18 cellular contexts compared by ENCODE assay signal in genomic region chr6:107026965-107027364, GRCh38. TPM values are rescaled to one million over a fixed set of nuclear protein-coding genes. Genes with fewer than 3 reads are reported as not detected.
A peak's percentile ranks its signal among the peaks of the same experiment; 100 is the strongest.
DNase-seq lines count a peak whose midpoint lies in the region; ATAC-seq, FAIRE-seq and TF ChIP-seq lines count a peak whose summit lies in the region.
"Had no signal": no experiment of that assay in that cellular context is flagged by ENCODE, and none has a peak within 500 bp of the region (broad histone marks: within the 10 kb centered on the region; RNA-seq: fewer than 3 reads in every experiment).

No MANE protein-coding gene starts in this region.

- H3K27ac ChIP-seq in K562 (ENCODE audit: extremely low read depth, low read depth, low read length), result no peak overlapping the region
- H3K27ac ChIP-seq: epithelial cell of prostate had no signal

- H4K20me1 ChIP-seq in K562 (replicated peaks; ENCODE audit: control insufficient read depth, insufficient read depth, low read length), result no peaks in the 10 kb centered on the region

- H3K36me3 ChIP-seq in K562 (ENCODE audit: control insufficient read depth, insufficient read depth, low read length), result peaks cover 12% of the 10 kb centered on the region; the same call in 1 of the 3 replicates
- H3K36me3 ChIP-seq: BE2C had no signal

- H3K9me3 ChIP-seq in K562 (replicated peaks; ENCODE audit: control insufficient read depth, insufficient read depth, low read depth, low read length), result no peaks in the 10 kb centered on the region; the same call in 1 of the 2 replicates
- H3K9me3 ChIP-seq: BE2C, tibial artery had no signal

- ATAC-seq in K562 (no peak), GM18867 (IDR thresholded peaks at IDR 0.05; ENCODE audit: unreplicated experiment) (no peak)
- ATAC-seq in natural killer cell treated with Interleukin-12 subunit alpha and Interleukin-12 subunit beta and Interleukin-15 and Interleukin-18, amount 100 ng/mL, for 72 hours, result no peak
- ATAC-seq: left colon had no signal

- DNase-seq in T-helper 1 cell, result no peak
- no peak for DNase-seq in GM10248 (ENCODE audit: extremely low spot score)
- no peak for DNase-seq in K562 (ENCODE audit: extremely low read depth in 1 of 4, low spot score in 3 of 4)
- no peak for DNase-seq in natural killer cell treated with Interleukin-12 subunit alpha and Interleukin-12 subunit beta and Interleukin-15 and Interleukin-18, amount 100 ng/mL, for 72 hours (ENCODE audit: low spot score)
- no peak for DNase-seq in stimulated activated CD4-positive, alpha-beta T cell treated with anti-CD3 and anti-CD28 coated beads, Interleukin-4, amount 100 ng/mL, for 24 hours
- no peak for DNase-seq in NCI-H345 (lab: John Stamatoyannopoulos, UW)
- DNase-seq: activated CD4-positive, alpha-beta T cell treated with anti-CD3 and anti-CD28 coated beads, Interleukin-2, amount 50 U/mL, for 4 hours; BE2C; DMS 273 treated with DMSO at 0.1 percent for 48 hours; left colon; NCI-H524 treated with DMSO at 0.1 percent for 48 hours; OCI-M1; tibial artery had no signal

- peaks cover 19% of the 10 kb centered on the region for H3K79me2 ChIP-seq in K562 (ENCODE audit: control insufficient read depth, insufficient read depth, low read length)

- H3K4me3 Mint-ChIP-seq in T-helper 1 cell treated with Interleukin-12 subunit alpha and Interleukin-12 subunit beta and Interleukin-4 antibody, amounts not matched to agents 30 μg/mL and 1 μg/mL, for 36 hours, result peak overlapping the region; percentile 32
- peak overlapping the region; percentile 34 for H3K4me3 Mint-ChIP-seq in natural killer cell treated with Interleukin-12 subunit alpha and Interleukin-12 subunit beta and Interleukin-15 and Interleukin-18, amount 100 ng/mL, for 72 hours

- peak; percentile 3 for TF ChIP-seq CTCF in GM10248 (IDR thresholded peaks at IDR 0.05; ENCODE audit: control extremely low read depth, extremely low read depth, low read depth, missing control alignments)
- no peak for TF ChIP-seq CTCF in K562 (IDR thresholded peaks at IDR 0.05 in 2 of 3, conservative IDR thresholded peaks at IDR 0.05 in 1 of 3; ENCODE audit: insufficient read depth in 2 of 3, low read depth in 1 of 3, low read length in 3 of 3)

- H3K4me1 Mint-ChIP-seq in T-helper 1 cell treated with Interleukin-12 subunit alpha and Interleukin-12 subunit beta and Interleukin-4 antibody, amounts not matched to agents 30 μg/mL and 1 μg/mL, for 36 hours (ENCODE audit: low read depth), result peaks cover 19% of the 10 kb centered on the region
- peaks cover 20 to 21% of the 10 kb centered on the region in 2 donors for H3K4me1 Mint-ChIP-seq in natural killer cell treated with Interleukin-12 subunit alpha and Interleukin-12 subunit beta and Interleukin-15 and Interleukin-18, amount 100 ng/mL, for 72 hours (ENCODE audit: low read depth in 2 of 2)

- no peak for TF ChIP-seq EP300 in K562 (IDR thresholded peaks at IDR 0.05; ENCODE audit: low read length)

- no peaks in the 10 kb centered on the region for H3K9me3 Mint-ChIP-seq in T-helper 1 cell treated with Interleukin-12 subunit alpha and Interleukin-12 subunit beta and Interleukin-4 antibody, amounts not matched to agents 30 μg/mL and 1 μg/mL, for 36 hours
- no peaks in the 10 kb centered on the region for H3K9me3 Mint-ChIP-seq in natural killer cell treated with Interleukin-12 subunit alpha and Interleukin-12 subunit beta and Interleukin-15 and Interleukin-18, amount 100 ng/mL, for 72 hours

- TF ChIP-seq POLR2A in K562 (conservative IDR thresholded peaks at IDR 0.05), result no peak

- peaks cover 0 to 15% of the 10 kb centered on the region in 2 experiments; a peak in 1 of 5 replicates for H3K4me1 ChIP-seq in K562 (replicated peaks in 1 of 2; ENCODE audit: control insufficient read depth in 2 of 2, insufficient read depth in 2 of 2, low read length in 2 of 2)
- H3K4me1 ChIP-seq: BE2C had no signal

- 0 out of 2 replicates have a peak overlapping the region, but pooled peaks have one; percentile 93 for H2AFZ ChIP-seq in K562 (ENCODE audit: low read depth, low read length)

- H3K27me3 ChIP-seq in K562 (ENCODE audit: control insufficient read depth in 2 of 2, insufficient read depth in 2 of 2, low read length in 2 of 2), result no peaks in the 10 kb centered on the region
- H3K27me3 ChIP-seq: BE2C, tibial artery had no signal

- no peak overlapping the region for H3K9ac ChIP-seq in K562 (ENCODE audit: insufficient read depth in 1 of 2, low read depth in 2 of 2, low read length in 2 of 2)
- H3K9ac ChIP-seq: parathyroid adenoma had no signal

- POLR2A ChIA-PET in GM10248 (lab: Yijun Ruan, JAX) (no interaction called here), K562 (lab: Yijun Ruan, JAX) (interaction anchor here (0.6 kb wide), 1 partner anchor 687 kb away, joined by 3 read pairs; no protein-coding TSS in a partner anchor)

- H3K27ac Mint-ChIP-seq in T-helper 1 cell treated with Interleukin-12 subunit alpha and Interleukin-12 subunit beta and Interleukin-4 antibody, amounts not matched to agents 30 μg/mL and 1 μg/mL, for 36 hours, result no peak overlapping the region
- no peak overlapping the region for H3K27ac Mint-ChIP-seq in natural killer cell treated with Interleukin-12 subunit alpha and Interleukin-12 subunit beta and Interleukin-15 and Interleukin-18, amount 100 ng/mL, for 72 hours

- TF ChIP-seq RAD21 in K562 (CRISPR knock-in tag; conservative IDR thresholded peaks at IDR 0.05 in 1 of 2, IDR thresholded peaks at IDR 0.05 in 1 of 2), result no peak

- FAIRE-seq in K562 (lab: Jason Lieb, UNC), result no peak
- FAIRE-seq: frontal cortex had no signal

- peaks cover 5% of the 10 kb centered on the region for H3K36me3 Mint-ChIP-seq in T-helper 1 cell treated with Interleukin-12 subunit alpha and Interleukin-12 subunit beta and Interleukin-4 antibody, amounts not matched to agents 30 μg/mL and 1 μg/mL, for 36 hours (ENCODE audit: low read depth)
- H3K36me3 Mint-ChIP-seq in natural killer cell treated with Interleukin-12 subunit alpha and Interleukin-12 subunit beta and Interleukin-15 and Interleukin-18, amount 100 ng/mL, for 72 hours, result no peaks in the 10 kb centered on the region

- CTCF ChIA-PET in GM10248 (lab: Yijun Ruan, JAX) (interaction anchor here (0.9 to 3.7 kb wide), 11 partner anchors 10 to 102 kb away, joined by 3 to 27 read pairs (median 5); no protein-coding TSS in a partner anchor), K562 (lab: Yijun Ruan, JAX; ENCODE audit: low intra/inter-chr PET ratio) (no interaction called here)

- BruUV-seq in K562 (replicated peaks; lab: Mats Ljungman, UMichigan), result no TSS peak

- no peak overlapping the region for H3K4me3 ChIP-seq in K562

- no peaks in the 10 kb centered on the region for H3K27me3 Mint-ChIP-seq in T-helper 1 cell treated with Interleukin-12 subunit alpha and Interleukin-12 subunit beta and Interleukin-4 antibody, amounts not matched to agents 30 μg/mL and 1 μg/mL, for 36 hours (ENCODE audit: low read depth)
- H3K27me3 Mint-ChIP-seq in natural killer cell treated with Interleukin-12 subunit alpha and Interleukin-12 subunit beta and Interleukin-15 and Interleukin-18, amount 100 ng/mL, for 72 hours, result no peaks in the 10 kb centered on the region

- no peaks in the 10 kb centered on the region for H3K9me1 ChIP-seq in K562 (ENCODE audit: control insufficient read depth, insufficient read depth, low read length)

- in situ Hi-C loops in K562 (cut with MboI), result no loop called here

- WGBS in K562 (ENCODE audit: insufficient coverage, low coverage, missing lambda C conversion rate), result 79% methylated on average over 8 of the region's 8 CpGs

- H3K4me2 ChIP-seq in K562 (ENCODE audit: insufficient read depth, low read length), result no peak overlapping the region

- intact Hi-C loops in K562 (cut with micrococcal nuclease), result loop anchor here (5.0 kb wide), 1 partner anchor 65 kb away; no protein-coding TSS in a partner anchor

RNA-seq across cellular contexts. Expression of gene MTRES1, which starts 1.0 kb away (rescaled TPM):
- total RNA-seq in K562 (2011; cell fraction: chromatin; rRNA removed; ENCODE audit: low replicate concordance), result 18.8 and 26.8 TPM in 2 replicates
- 14.2 and 19.5 TPM in 2 replicates for total RNA-seq in K562 (2011; cell fraction: nucleolus; rRNA removed)
- total RNA-seq in K562 (2011; cell fraction: nucleoplasm; rRNA removed), result 17.2 and 26.3 TPM in 2 replicates
- total RNA-seq in K562 (2014; rRNA removed) (21.0 and 25.3 TPM in 2 replicates), K562 (2014; rRNA removed; fragmentation: Illumina TruSeq; extraction: Trizol) (28.6 and 32.5 TPM in 2 replicates), K562 (2015; rRNA removed; fragmentation: Illumina TruSeq; extraction: Trizol) (24.7 and 25.2 TPM in 2 replicates), K562 (2021) (14.5 and 17.8 TPM in 2 replicates)
- polyA plus RNA-seq in K562 (2011; rRNA removed) (13.1 and 20.7 TPM in 2 replicates), K562 (2014; fragmentation: Illumina TruSeq; extraction: Trizol) (29.7 and 30.3 TPM in 2 replicates), K562 (2014; fragmentation: Nextera tagmentation; extraction: Ambion mirVana) (10 to 100 TPM; 21.4 to 21.7 TPM), K562 (2014; rRNA removed) (34.9 and 35.4 TPM in 2 replicates)
- polyA plus RNA-seq in K562 (2011; cell fraction: cytosol; rRNA removed), result 7.8 and 8.2 TPM in 2 replicates
- 6.8 and 10.2 TPM in 2 replicates for polyA plus RNA-seq in K562 (2011; cell fraction: nucleus; rRNA removed)
- polyA plus RNA-seq in K562 (2012), result 18.3 and 23.6 TPM in 2 replicates
- 12.5 and 13.1 TPM in 2 replicates for polyA minus RNA-seq in K562 (2011; rRNA and poly(A)+ RNA removed)
- 4.6 and 6.7 TPM in 2 replicates for polyA minus RNA-seq in K562 (2011; cell fraction: cytosol; rRNA and poly(A)+ RNA removed)
- polyA minus RNA-seq in K562 (2011; cell fraction: nucleus; rRNA and poly(A)+ RNA removed), result 7.3 and 9.9 TPM in 2 replicates
- total RNA-seq in natural killer cell treated with Interleukin-12 subunit alpha and Interleukin-12 subunit beta and Interleukin-15 and Interleukin-18, amount 100 ng/mL, for 72 hours, result 10 to 100 TPM; 15.3 to 15.8 TPM

RNA-seq across cellular contexts. Expression of gene CD24, which starts 52.4 kb away (rescaled TPM):
- 3.6 and 5.5 TPM in 2 replicates for total RNA-seq in K562 (2011; cell fraction: chromatin; rRNA removed; ENCODE audit: low replicate concordance)
- total RNA-seq in K562 (2011; cell fraction: nucleolus; rRNA removed), result 3.8 and 4.8 TPM in 2 replicates
- total RNA-seq in K562 (2011; cell fraction: nucleoplasm; rRNA removed), result 5.8 and 12.6 TPM in 2 replicates
- total RNA-seq in K562 (2014; rRNA removed) (21.1 and 23.1 TPM in 2 replicates), K562 (2014; rRNA removed; fragmentation: Illumina TruSeq; extraction: Trizol) (33.1 and 39.0 TPM in 2 replicates), K562 (2015; rRNA removed; fragmentation: Illumina TruSeq; extraction: Trizol) (154 and 155 TPM in 2 replicates), K562 (2021) (27.1 and 28.3 TPM in 2 replicates)
- polyA plus RNA-seq in K562 (2011; rRNA removed) (31.7 and 102 TPM in 2 replicates), K562 (2014; fragmentation: Illumina TruSeq; extraction: Trizol) (30.0 and 38.0 TPM in 2 replicates), K562 (2014; fragmentation: Nextera tagmentation; extraction: Ambion mirVana) (1 to 10 TPM; 8.8 to 9.8 TPM), K562 (2014; rRNA removed) (14.3 and 15.7 TPM in 2 replicates)
- polyA plus RNA-seq in K562 (2011; cell fraction: cytosol; rRNA removed), result 29.1 and 116 TPM in 2 replicates
- polyA plus RNA-seq in K562 (2011; cell fraction: nucleus; rRNA removed), result 12.1 and 44.0 TPM in 2 replicates
- polyA plus RNA-seq in K562 (2012), result 77.6 and 88.7 TPM in 2 replicates
- 34.3 and 101 TPM in 2 replicates for polyA minus RNA-seq in K562 (2011; rRNA and poly(A)+ RNA removed)
- 38.2 and 128 TPM in 2 replicates for polyA minus RNA-seq in K562 (2011; cell fraction: cytosol; rRNA and poly(A)+ RNA removed)
- polyA minus RNA-seq in K562 (2011; cell fraction: nucleus; rRNA and poly(A)+ RNA removed), result 6.3 and 31.8 TPM in 2 replicates
- total RNA-seq in natural killer cell treated with Interleukin-12 subunit alpha and Interleukin-12 subunit beta and Interleukin-15 and Interleukin-18, amount 100 ng/mL, for 72 hours, result 1 to 10 TPM in 1 of 2 donors, not detected in 1; 1.2 TPM
